ENCODE assay signal across 14 cellular contexts in the genomic region with DNA sequence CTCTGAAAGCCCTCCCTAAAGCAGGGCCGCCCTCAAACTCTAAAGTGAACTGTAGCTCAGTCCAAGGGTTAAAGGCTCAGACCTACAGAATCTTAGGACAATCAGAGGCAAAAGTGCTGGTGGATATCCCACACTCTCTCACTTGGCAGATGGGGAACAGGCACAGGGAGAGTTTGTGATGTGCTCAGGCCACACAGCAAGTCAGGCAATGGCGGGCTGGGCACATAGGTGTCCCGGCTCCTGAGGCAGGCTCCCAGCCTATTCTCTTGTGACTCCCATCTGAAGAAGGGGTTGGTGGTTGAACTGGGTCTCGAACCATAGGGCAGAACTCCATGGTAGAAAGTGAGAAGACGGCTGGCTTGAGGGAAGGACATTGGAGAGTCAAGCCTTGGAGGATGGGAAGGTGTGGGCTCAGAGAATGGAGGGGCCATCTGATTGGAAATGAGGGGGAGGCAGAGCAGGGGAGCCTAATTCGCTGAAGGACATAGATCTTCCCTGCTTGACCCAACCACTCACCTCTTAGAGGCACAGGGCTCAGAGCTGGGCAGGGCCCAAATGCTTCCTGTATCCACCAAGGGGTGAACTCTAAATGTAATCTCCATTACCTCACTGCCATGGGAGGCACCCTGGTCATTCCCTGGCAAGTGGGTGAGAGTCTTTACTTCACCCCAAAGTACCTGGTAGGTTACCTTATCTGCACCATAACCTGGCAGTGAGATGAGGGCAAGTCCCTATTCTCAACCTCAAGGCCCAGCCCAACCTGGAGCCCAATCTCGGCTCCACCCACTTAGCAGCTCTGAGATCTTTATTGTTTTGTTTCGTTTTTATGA. TPM values are rescaled to one million over a fixed set of nuclear protein-coding genes. Genes with fewer than 3 reads are reported as not detected.
DNase-seq lines count a peak whose midpoint lies in the region; ATAC-seq, FAIRE-seq and TF ChIP-seq lines count a peak whose summit lies in the region.
"Had no signal": no experiment of that assay in that cellular context is flagged by ENCODE, and none has a peak within 500 bp of the region (broad histone marks: within the 10 kb centered on the region; RNA-seq: fewer than 3 reads in every experiment).

No MANE protein-coding gene starts in this region.

- intact Hi-C loops in right lobe of liver (cut with DNase I) (loop anchor here in 1 of 2 donors (10.0 kb wide), 1 partner anchor 131 kb away; no protein-coding TSS in a partner anchor), HepG2 (cut with micrococcal nuclease; ENCODE audit: unreplicated experiment) (no loop called here), body of pancreas (cut with DNase I) (no loop called here), aorta (cut with DNase I) (loop anchor here in 1 of 2 donors (10.0 kb wide), 1 partner anchor 849 kb away; no protein-coding TSS in a partner anchor)

- no peaks in the 10 kb centered on the region for H3K36me3 Mint-ChIP-seq in naive thymus-derived CD8-positive, alpha-beta T cell

- FAIRE-seq in HepG2 (lab: Jason Lieb, UNC), result no peak

- TF ChIP-seq POLR2A in right lobe of liver (IDR thresholded peaks at IDR 0.05) (no peak), HepG2 (IDR thresholded peaks at IDR 0.05; ENCODE audit: insufficient read depth in 1 of 2, low read depth in 2 of 2, low read length in 2 of 2) (no peak), body of pancreas (IDR thresholded peaks at IDR 0.05) (peak in 1 of 3 donors; percentile 3)

- H4K20me1 ChIP-seq in HepG2 (ENCODE audit: insufficient read depth, low read length), result no peaks in the 10 kb centered on the region

- TF ChIP-seq EP300 in HepG2 (IDR thresholded peaks at IDR 0.05; ENCODE audit: low read depth in 2 of 2, low read length in 2 of 2), result no peak
- TF ChIP-seq EP300 in HepG2 (CRISPR knock-in tag; IDR thresholded peaks at IDR 0.05; ENCODE audit: borderline replicate concordance), result no peak

- in situ Hi-C loops in HepG2 (cut with HindIII; ENCODE audit: extremely low pct_ligation_motif_present, low pct_unique_long_range_greater_than_20kb), result no loop called here

- DNase-seq in right lobe of liver (peak in 2 of 3 donors; percentile 14 to 27), HepG2 (ENCODE audit: low spot score) (no peak), body of pancreas (peak; percentile 36 to 65 (median 54)), aorta (peak; percentile 15 to 67), ecto neural progenitor cell (ENCODE audit: low spot score) (no peak), COR-L47 (lab: John Stamatoyannopoulos, UW) (no peak), H7 (no peak)
- peak in 3 of 10 donors; percentile 14 to 59 (median 32) for DNase-seq in naive thymus-derived CD8-positive, alpha-beta T cell
- DNase-seq: activated naive CD4-positive, alpha-beta T cell treated with Interleukin-2 at 50 U/mL for 16 hours; HCEC 1CT; NCI-H1694; NCI-H69 had no signal

- no peak for TF ChIP-seq RAD21 in HepG2 (CRISPR knock-in tag; IDR thresholded peaks at IDR 0.05)

- no TSS peak for BruUV-seq in HepG2 (replicated peaks; lab: Mats Ljungman, UMichigan)

- H3K27ac ChIP-seq in right lobe of liver (no peak overlapping the region), HepG2 (ENCODE audit: extremely low read length, insufficient read depth, low read length) (no peak overlapping the region), body of pancreas (peak overlapping the region in 2 of 4 donors; percentile 26 to 45), aorta (ENCODE audit: low read depth in 1 of 2, low read length in 2 of 2) (no peak overlapping the region)
- H3K27ac ChIP-seq: epithelial cell of prostate, thoracic aorta had no signal

- peak overlapping the region in 1 of 10 donors; percentile 67 for H3K4me3 Mint-ChIP-seq in naive thymus-derived CD8-positive, alpha-beta T cell

- H2AFZ ChIP-seq in HepG2 (ENCODE audit: low read length), result no peak overlapping the region

- no peaks in the 10 kb centered on the region for H3K9me3 Mint-ChIP-seq in naive thymus-derived CD8-positive, alpha-beta T cell

- H3K27ac Mint-ChIP-seq in naive thymus-derived CD8-positive, alpha-beta T cell, result peak overlapping the region in 9 of 10 donors; percentile 7 to 60 (median 40)

- no peaks in the 10 kb centered on the region for H3K27me3 ChIP-seq in right lobe of liver
- H3K27me3 ChIP-seq in HepG2 (ENCODE audit: control insufficient read depth in 1 of 2, insufficient read depth in 2 of 2, low read length in 2 of 2), result no peaks in the 10 kb centered on the region; a peak in 1 of 5 replicates
- no peaks in the 10 kb centered on the region for H3K27me3 ChIP-seq in body of pancreas
- H3K27me3 ChIP-seq in aorta (ENCODE audit: control insufficient read depth in 1 of 2, insufficient read depth in 2 of 2, low read length in 1 of 2), result no peaks in the 10 kb centered on the region
- peaks cover 3% of the 10 kb centered on the region; the same call in 1 of the 2 replicates for H3K27me3 ChIP-seq in H7 (ENCODE audit: control insufficient read depth, insufficient read depth, low read length)

- H3K4me1 Mint-ChIP-seq in naive thymus-derived CD8-positive, alpha-beta T cell, result peaks cover 28 to 57% (median 44%) of the 10 kb centered on the region in 4 donors

- POLR2A ChIA-PET in HepG2 (lab: Yijun Ruan, JAX), result interaction anchor here (6.9 kb wide), 1 partner anchor 91 kb away, joined by 54 read pairs; no protein-coding TSS in a partner anchor
- POLR2A ChIA-PET in naive thymus-derived CD8-positive, alpha-beta T cell (lab: Charles Lee), result interaction anchor here (1.2 kb wide), 1 partner anchor 17 kb away, joined by 3 read pairs; no protein-coding TSS in a partner anchor

- no peaks in the 10 kb centered on the region for H3K9me3 ChIP-seq in right lobe of liver
- no peaks in the 10 kb centered on the region for H3K9me3 ChIP-seq in HepG2 (ENCODE audit: low read length)
- no peaks in the 10 kb centered on the region for H3K9me3 ChIP-seq in body of pancreas
- H3K9me3 ChIP-seq in aorta (ENCODE audit: control insufficient read depth, low read length), result no peaks in the 10 kb centered on the region
- H3K9me3 ChIP-seq: thoracic aorta had no signal

- ATAC-seq in right lobe of liver (no peak), HepG2 (no peak), body of pancreas (no peak), aorta (ENCODE audit: low FRiP score) (no peak)
- ATAC-seq in naive thymus-derived CD8-positive, alpha-beta T cell, result peak in 1 of 2 donors; percentile 20

- H3K4me1 ChIP-seq in right lobe of liver (peaks cover 0 to 31% (median 12%) of the 10 kb centered on the region in 4 donors), HepG2 (ENCODE audit: insufficient read depth, low read length) (peaks cover 80% of the 10 kb centered on the region), body of pancreas (peaks cover 68% of the 10 kb centered on the region), aorta (ENCODE audit: control insufficient read depth in 1 of 2, insufficient read depth in 2 of 2, low read length in 2 of 2) (no peaks in the 10 kb centered on the region)

- TF ChIP-seq CTCF in right lobe of liver (IDR thresholded peaks at IDR 0.05) (no peak), HepG2 (CRISPR knock-in tag; IDR thresholded peaks at IDR 0.05) (no peak), body of pancreas (IDR thresholded peaks at IDR 0.05) (no peak)

- no peaks in the 10 kb centered on the region for H3K36me3 ChIP-seq in right lobe of liver
- no peaks in the 10 kb centered on the region for H3K36me3 ChIP-seq in HepG2 (replicated peaks in 1 of 2; ENCODE audit: control insufficient read depth in 1 of 2, insufficient read depth in 2 of 2, low read length in 2 of 2)
- no peaks in the 10 kb centered on the region for H3K36me3 ChIP-seq in body of pancreas (replicated peaks in 1 of 2; ENCODE audit: insufficient read depth in 1 of 2, low read depth in 2 of 2)
- no peaks in the 10 kb centered on the region for H3K36me3 ChIP-seq in aorta (ENCODE audit: control insufficient read depth in 1 of 2, insufficient read depth in 2 of 2, low read length in 1 of 2)
- no peaks in the 10 kb centered on the region for H3K36me3 ChIP-seq in H7 (replicated peaks; ENCODE audit: control insufficient read depth, insufficient read depth, low read length)
- H3K36me3 ChIP-seq: thoracic aorta had no signal

- no peak overlapping the region for H3K4me3 ChIP-seq in right lobe of liver
- no peak overlapping the region for H3K4me3 ChIP-seq in HepG2 (replicated peaks in 1 of 3; ENCODE audit: insufficient read depth in 1 of 3, low read depth in 2 of 3, low read length in 3 of 3)
- H3K4me3 ChIP-seq in body of pancreas, result no peak overlapping the region
- H3K4me3 ChIP-seq in aorta (ENCODE audit: low read length in 2 of 2), result no peak overlapping the region
- H3K4me3 ChIP-seq in H7 (ENCODE audit: insufficient read depth, low read depth, low read length), result no peak overlapping the region
- H3K4me3 ChIP-seq: thoracic aorta had no signal

- no peak overlapping the region for H3K9ac ChIP-seq in HepG2 (ENCODE audit: insufficient read depth, low read depth, low read length)

- WGBS in right lobe of liver (ENCODE audit: insufficient coverage, low coverage, low lambda C conversion rate, missing lambda C conversion rate), result 80% methylated on average over 6 of the region's 8 CpGs
- 86% methylated on average over 7 of the region's 8 CpGs for WGBS in HepG2 (ENCODE audit: low lambda C conversion rate)
- WGBS in body of pancreas, 2 donors, result 74 to 81% methylated on average over 7 to 8 of the region's 8 CpGs
- WGBS in aorta, 2 donors, result 96 to 97% methylated on average over 8 of the region's 8 CpGs

- no peaks in the 10 kb centered on the region for H3K79me2 ChIP-seq in HepG2 (ENCODE audit: insufficient read depth, low read length)

- no peak overlapping the region for H3K4me2 ChIP-seq in HepG2 (ENCODE audit: low read depth, low read length)

- H3K27me3 Mint-ChIP-seq in naive thymus-derived CD8-positive, alpha-beta T cell, result no peaks in the 10 kb centered on the region

- CTCF ChIA-PET in HepG2 (lab: Yijun Ruan, JAX; ENCODE audit: low intra/inter-chr PET ratio, low total read pairs), result no interaction called here

RNA-seq across cellular contexts. Expression of gene ZMIZ1, which starts 4.9 kb away (rescaled TPM):
- 10 to 100 TPM in 5 of 6 experiments, 1 to 10 TPM in 1; 9.9 to 22.8 (median 12.3) TPM for total RNA-seq in right lobe of liver
- 5.3 and 11.0 TPM in 2 replicates for total RNA-seq in HepG2 (2016; rRNA removed; fragmentation: Illumina TruSeq; extraction: Trizol)
- total RNA-seq in HepG2 (2016; cell fraction: cytosol; rRNA removed; fragmentation: Illumina TruSeq; extraction: Trizol; ENCODE audit: low read depth), result 2.3 and 2.6 TPM in 2 replicates
- total RNA-seq in HepG2 (2016; cell fraction: insoluble cytoplasmic fraction; rRNA removed; fragmentation: Illumina TruSeq; extraction: Trizol), result 5.2 and 10.5 TPM in 2 replicates
- total RNA-seq in HepG2 (2016; cell fraction: membrane; rRNA removed; fragmentation: Illumina TruSeq; extraction: Trizol), result 7.0 and 7.7 TPM in 2 replicates
- 9.9 and 13.1 TPM in 2 replicates for total RNA-seq in HepG2 (2016; cell fraction: nucleus; rRNA removed; fragmentation: Illumina TruSeq; extraction: Trizol)
- 8.8 and 10.2 TPM in 2 replicates for polyA plus RNA-seq in HepG2 (2011; rRNA removed)
- polyA plus RNA-seq in HepG2 (2011; cell fraction: cytosol; rRNA removed), result 7.4 TPM in 2 replicates
- polyA plus RNA-seq in HepG2 (2011; cell fraction: nucleus; rRNA removed), result 42.1 and 46.0 TPM in 2 replicates
- 22.4 and 32.5 TPM in 2 replicates for polyA plus RNA-seq in HepG2 (2012)
- polyA plus RNA-seq in HepG2 (2016; cell fraction: cytosol; fragmentation: Illumina TruSeq; extraction: Trizol; ENCODE audit: low read depth), result 0.69 and 1.1 TPM in 2 replicates
- 16.0 and 20.6 TPM in 2 replicates for polyA plus RNA-seq in HepG2 (2016; cell fraction: insoluble cytoplasmic fraction; fragmentation: Illumina TruSeq; extraction: Trizol; ENCODE audit: low read depth)
- 2.4 and 3.8 TPM in 2 replicates for polyA plus RNA-seq in HepG2 (2016; cell fraction: membrane; fragmentation: Illumina TruSeq; extraction: Trizol; ENCODE audit: low read depth)
- 25.8 and 26.9 TPM in 2 replicates for polyA plus RNA-seq in HepG2 (2016; cell fraction: nucleus; fragmentation: Illumina TruSeq; extraction: Trizol; ENCODE audit: insufficient read depth, low read depth)
- polyA minus RNA-seq in HepG2 (2011; rRNA and poly(A)+ RNA removed; ENCODE audit: low replicate concordance), result 7.8 and 28.6 TPM in 2 replicates
- 19.5 and 20.1 TPM in 2 replicates for polyA minus RNA-seq in HepG2 (2011; cell fraction: cytosol; rRNA and poly(A)+ RNA removed)
- 27.4 and 29.2 TPM in 2 replicates for polyA minus RNA-seq in HepG2 (2011; cell fraction: nucleus; rRNA and poly(A)+ RNA removed)
- total RNA-seq in body of pancreas, result 10 to 100 TPM; 27.2 to 42.2 TPM
- total RNA-seq in naive thymus-derived CD8-positive, alpha-beta T cell, result 10 to 100 TPM; 11.2 to 11.6 TPM
- polyA plus RNA-seq in naive thymus-derived CD8-positive, alpha-beta T cell, result 1 to 10 TPM; 1.4 to 2.7 (median 2.6) TPM
- total RNA-seq in aorta, result 10 to 100 TPM; 48.5 to 84.1 TPM
- polyA plus RNA-seq in aorta, result 1 to 10 TPM; 7.8 to 8.0 TPM
- 20.4 and 27.2 TPM in 2 replicates for total RNA-seq in H7 (2014; rRNA removed; shearing (Covaris generic))

Comparison
In these comparisons a context has a peak if more than half of its experiments do, and no peak if none do; other contexts are left out.
1. DNase-seq: peak in right lobe of liver (2 of 3), body of pancreas (4 of 4) and aorta (2 of 2); none in HepG2 (single experiment), ecto neural progenitor cell (single experiment), COR-L47 (single experiment) and H7 (single experiment).